In the genomic region with DNA sequence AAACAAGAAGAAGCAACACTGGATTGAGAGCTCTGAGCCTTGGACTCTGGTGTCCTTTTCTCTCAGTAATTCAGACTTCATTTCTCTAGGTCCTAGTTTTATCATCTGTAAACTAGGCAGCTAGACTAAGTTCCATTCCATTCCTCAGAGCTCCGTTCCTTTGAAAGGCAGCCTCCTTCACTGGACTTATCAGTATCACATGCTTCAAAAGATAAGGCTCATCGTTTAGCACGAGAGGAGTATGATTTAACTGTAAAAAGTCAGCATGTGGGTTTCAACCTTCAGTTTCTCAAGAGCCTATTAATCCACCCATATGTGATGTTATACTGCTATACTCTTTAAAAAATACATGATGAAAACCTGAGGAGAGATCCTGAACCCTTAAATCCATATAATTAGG, we compare ENCODE assay signal across 22 cellular contexts. TPM values are rescaled to one million over a fixed set of nuclear protein-coding genes. Genes with fewer than 3 reads are reported as not detected.
A peak's percentile ranks its signal among the peaks of the same experiment; 100 is the strongest.
DNase-seq lines count a peak whose midpoint lies in the region; ATAC-seq and TF ChIP-seq lines count a peak whose summit lies in the region.
"Had no signal": no experiment of that assay in that cellular context is flagged by ENCODE, and none has a peak within 500 bp of the region (broad histone marks: within the 10 kb centered on the region; RNA-seq: fewer than 3 reads in every experiment).

No MANE protein-coding gene starts in this region.

- H3K27me3 Mint-ChIP-seq in immature natural killer cell (ENCODE audit: low read depth in 3 of 3), result peaks cover 0 to 4% (median 1%) of the 10 kb centered on the region in 3 donors

- DNase-seq in NCI-H82 (lab: John Stamatoyannopoulos, UW), result peak; percentile 29
- DNase-seq in NCI-H82 treated with DMSO at 0.1 percent for 48 hours (lab: John Stamatoyannopoulos, UW; ENCODE audit: unreplicated experiment), result no peak
- peak; percentile 49 for DNase-seq in globus pallidus (ENCODE audit: low spot score)
- DNase-seq in omental fat pad (ENCODE audit: low spot score), result no peak
- no peak for DNase-seq in activated CD4-positive, alpha-beta T cell treated with anti-CD3 and anti-CD28 coated beads for 4 hours
- no peak for DNase-seq in immature natural killer cell
- DNase-seq in NCI-H526 treated with DMSO at 0.1 percent for 48 hours (lab: John Stamatoyannopoulos, UW), result no peak
- DNase-seq: ACHN; BE2C; Calu3; CD8-positive, alpha-beta memory T cell; DMS79 treated with DMSO at 0.1 percent for 48 hours; GF-D8; NCI-H1048; NCI-H2081; NCI-H226; NCI-H510A; NCI-H774; SHP77 had no signal

- no peak overlapping the region for H3K27ac Mint-ChIP-seq in immature natural killer cell
- H3K27ac Mint-ChIP-seq: CD14-positive monocyte; CD8-positive, alpha-beta memory T cell had no signal

- no peaks in the 10 kb centered on the region for H3K4me1 Mint-ChIP-seq in immature natural killer cell
- H3K4me1 Mint-ChIP-seq: CD8-positive, alpha-beta memory T cell had no signal

- ATAC-seq in omental fat pad (ENCODE audit: low FRiP score) (peak; percentile 48), GM18498 (IDR thresholded peaks at IDR 0.05; ENCODE audit: unreplicated experiment) (no peak)
- ATAC-seq: HCT116 had no signal

- no peak overlapping the region for H3K4me3 Mint-ChIP-seq in immature natural killer cell
- H3K4me3 Mint-ChIP-seq: CD14-positive monocyte; CD8-positive, alpha-beta memory T cell had no signal

- no peaks in the 10 kb centered on the region for H3K9me3 Mint-ChIP-seq in immature natural killer cell

- no peak for TF ChIP-seq CTCF in omental fat pad (IDR thresholded peaks at IDR 0.05)

- no peaks in the 10 kb centered on the region for H3K36me3 Mint-ChIP-seq in immature natural killer cell
- H3K36me3 Mint-ChIP-seq: CD14-positive monocyte; CD8-positive, alpha-beta memory T cell had no signal

RNA-seq across cellular contexts. Expression of gene ATP10B, which starts 1.6 kb away (rescaled TPM):
- total RNA-seq in omental fat pad, result under 1 TPM in 2 of 4 donors, not detected in 2; 0.12 to 0.13 TPM
- not detected for polyA plus RNA-seq in immature natural killer cell
- total RNA-seq: CD8-positive, alpha-beta memory T cell had no signal
- polyA plus RNA-seq: CD14-positive monocyte; CD8-positive, alpha-beta memory T cell had no signal

Comparison
In these comparisons a context has a peak if more than half of its experiments do, and no peak if none do; other contexts are left out.
1. DNase-seq: peak in NCI-H82 (single experiment) and globus pallidus (single experiment); none in NCI-H82 treated with DMSO at 0.1 percent for 48 hours (single experiment), omental fat pad (single experiment), activated CD4-positive, alpha-beta T cell treated with anti-CD3 and anti-CD28 coated beads for 4 hours (0 of 2), immature natural killer cell (0 of 3) and NCI-H526 treated with DMSO at 0.1 percent for 48 hours (single experiment).